15 cellular contexts compared by ENCODE assay signal in genomic region chr3:8325306-8325705, GRCh38.
DNase-seq lines count a peak whose midpoint lies in the region; ATAC-seq and TF ChIP-seq lines count a peak whose summit lies in the region.
"Had no signal": no experiment of that assay in that cellular context is flagged by ENCODE, and none has a peak within 500 bp of the region (broad histone marks: within the 10 kb centered on the region; RNA-seq: fewer than 3 reads in every experiment).

No MANE protein-coding gene starts in this region.

- H3K36me3 ChIP-seq in gastrocnemius medialis: no peaks in the 10 kb centered on the region
- H3K36me3 ChIP-seq: BE2C had no signal

- in situ Hi-C loops in gastrocnemius medialis (cut with MboI; ENCODE audit: low sequenced_read_pairs in 4 of 4): no loop called here

- no peaks in the 10 kb centered on the region for H3K36me3 Mint-ChIP-seq in stimulated activated naive B cell treated with anti-CD40 and anti-IgM and Interleukin-4, amounts not matched to agents 10 μg/mL and 1 μg/mL and 100 μg/mL, for 72 hours
- H3K36me3 Mint-ChIP-seq: CD4-positive, CD25-positive, alpha-beta regulatory T cell; CD8-positive, alpha-beta memory T cell; IgD-negative memory B cell had no signal

- intact Hi-C loops in gastrocnemius medialis (cut with DNase I; ENCODE audit: low total_unique reads): no loop called here

- H3K27me3 ChIP-seq in gastrocnemius medialis: no peaks in the 10 kb centered on the region
- H3K27me3 ChIP-seq: BE2C had no signal

- H3K4me1 ChIP-seq in gastrocnemius medialis: no peaks in the 10 kb centered on the region

- peaks cover 0 to 9% of the 10 kb centered on the region in 2 donors for H3K27me3 Mint-ChIP-seq in stimulated activated naive B cell treated with anti-CD40 and anti-IgM and Interleukin-4, amounts not matched to agents 10 μg/mL and 1 μg/mL and 100 μg/mL, for 72 hours
- H3K27me3 Mint-ChIP-seq: CD4-positive, CD25-positive, alpha-beta regulatory T cell had no signal

- no peaks in the 10 kb centered on the region for H3K9me3 Mint-ChIP-seq in stimulated activated naive B cell treated with anti-CD40 and anti-IgM and Interleukin-4, amounts not matched to agents 10 μg/mL and 1 μg/mL and 100 μg/mL, for 72 hours
- H3K9me3 Mint-ChIP-seq: CD4-positive, CD25-positive, alpha-beta regulatory T cell; CD8-positive, alpha-beta memory T cell had no signal

- no peak overlapping the region for H3K27ac ChIP-seq in gastrocnemius medialis

- no peak overlapping the region for H3K4me3 ChIP-seq in fibroblast of pulmonary artery (replicated peaks; ENCODE audit: low read depth, low read length)
- no peak overlapping the region for H3K4me3 ChIP-seq in gastrocnemius medialis
- H3K4me3 ChIP-seq: GM23338 had no signal

- DNase-seq in fibroblast of pulmonary artery (ENCODE audit: low read depth): peak; percentile 26
- DNase-seq in inferior parietal cortex (ENCODE audit: extremely low spot score): peak; percentile 28
- peak; percentile 14 for DNase-seq in midbrain (lab: John Stamatoyannopoulos, UW)
- DNase-seq in superior temporal gyrus (ENCODE audit: extremely low spot score): peak; percentile 64
- DNase-seq in SW480 (ENCODE audit: low spot score): no peak
- DNase-seq in cortex of kidney (lab: John Stamatoyannopoulos, UW): no peak
- no peak for DNase-seq in gastrocnemius medialis
- no peak for DNase-seq in stimulated activated naive B cell treated with anti-CD40 and anti-IgM and Interleukin-4, amounts not matched to agents 10 μg/mL and 1 μg/mL and 100 μg/mL, for 72 hours
- DNase-seq: COR-L47, DMS 273 treated with DMSO at 0.1 percent for 48 hours had no signal

- H3K27ac Mint-ChIP-seq in stimulated activated naive B cell treated with anti-CD40 and anti-IgM and Interleukin-4, amounts not matched to agents 10 μg/mL and 1 μg/mL and 100 μg/mL, for 72 hours: no peak overlapping the region
- H3K27ac Mint-ChIP-seq: GM23338 had no signal

- no peak for TF ChIP-seq POLR2A in gastrocnemius medialis (IDR thresholded peaks at IDR 0.05)

- no peaks in the 10 kb centered on the region for H3K9me3 ChIP-seq in gastrocnemius medialis
- H3K9me3 ChIP-seq: BE2C had no signal

- no peak overlapping the region for H3K4me3 Mint-ChIP-seq in stimulated activated naive B cell treated with anti-CD40 and anti-IgM and Interleukin-4, amounts not matched to agents 10 μg/mL and 1 μg/mL and 100 μg/mL, for 72 hours
- H3K4me3 Mint-ChIP-seq: CD4-positive, CD25-positive, alpha-beta regulatory T cell; CD8-positive, alpha-beta memory T cell; GM23338 had no signal

- peaks cover 8 to 16% of the 10 kb centered on the region in 2 donors for H3K4me1 Mint-ChIP-seq in stimulated activated naive B cell treated with anti-CD40 and anti-IgM and Interleukin-4, amounts not matched to agents 10 μg/mL and 1 μg/mL and 100 μg/mL, for 72 hours
- H3K4me1 Mint-ChIP-seq: GM23338 had no signal

- no peak for ATAC-seq in gastrocnemius medialis
- ATAC-seq in stimulated activated naive B cell treated with anti-CD40 and anti-IgM and Interleukin-4, amounts not matched to agents 10 μg/mL and 1 μg/mL and 100 μg/mL, for 72 hours (replicated peaks): no peak

- TF ChIP-seq CTCF in fibroblast of pulmonary artery (IDR thresholded peaks at IDR 0.05; ENCODE audit: low read length, missing control alignments): no peak
- TF ChIP-seq CTCF in gastrocnemius medialis (IDR thresholded peaks at IDR 0.05 in 4 of 5, conservative IDR thresholded peaks at IDR 0.05 in 1 of 5): no peak

Comparison
In these comparisons a context has a peak if more than half of its experiments do, and no peak if none do; other contexts are left out.
1. DNase-seq: peak in fibroblast of pulmonary artery (single experiment), inferior parietal cortex (single experiment), midbrain (single experiment) and superior temporal gyrus (single experiment); none in SW480 (single experiment), cortex of kidney (single experiment), gastrocnemius medialis (0 of 2) and stimulated activated naive B cell treated with anti-CD40 and anti-IgM and Interleukin-4, amounts not matched to agents 10 μg/mL and 1 μg/mL and 100 μg/mL, for 72 hours (single experiment).